8 cellular contexts compared by ENCODE assay signal in the genomic region with DNA sequence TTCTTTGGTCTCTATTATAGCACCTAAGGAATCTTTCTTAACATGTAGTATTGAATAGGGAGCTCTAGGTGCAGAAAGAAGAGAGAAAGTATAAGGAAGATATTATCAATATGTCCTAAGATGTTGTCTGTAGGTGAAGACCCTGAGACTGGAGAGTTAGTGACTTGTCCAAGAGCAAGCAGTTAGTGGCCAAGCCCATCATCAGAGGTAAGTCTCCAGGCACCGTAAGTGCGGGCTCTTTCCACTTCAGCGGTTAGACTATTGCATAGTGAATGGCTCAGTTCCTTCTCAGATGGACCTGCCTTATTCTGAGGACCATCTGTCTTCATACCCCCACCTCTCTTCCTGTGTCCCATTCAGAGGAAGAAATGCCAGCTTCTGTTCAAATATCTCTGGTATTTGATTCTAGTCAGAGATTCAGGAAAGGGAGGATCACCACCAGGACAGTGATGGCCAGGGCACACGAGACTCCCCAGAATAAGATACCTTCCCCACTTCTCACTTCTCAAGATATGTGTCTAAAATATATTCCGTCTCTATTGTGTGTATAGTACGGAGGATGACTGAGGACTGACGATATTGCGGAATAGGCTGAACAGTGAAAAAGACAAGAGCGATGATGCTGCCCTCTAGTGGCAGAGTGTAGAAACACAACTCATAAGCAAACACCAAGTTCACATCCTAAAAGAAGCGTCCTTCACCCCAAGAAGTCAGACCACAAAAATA. TPM values are rescaled to one million over a fixed set of nuclear protein-coding genes. Genes with fewer than 3 reads are reported as not detected.
DNase-seq lines count a peak whose midpoint lies in the region; ATAC-seq and TF ChIP-seq lines count a peak whose summit lies in the region.

No MANE protein-coding gene starts in this region.

- H3K9ac ChIP-seq in adipocyte (ENCODE audit: low read length): peak overlapping the region; percentile 47

- H3K27me3 ChIP-seq in adipocyte (replicated peaks; ENCODE audit: control insufficient read depth, insufficient read depth, low read length): no peaks in the 10 kb centered on the region

- TF ChIP-seq POLR2A in NB4 (IDR thresholded peaks at IDR 0.05; ENCODE audit: extremely low read depth, insufficient read length): no peak

- no peaks in the 10 kb centered on the region for H3K9me3 ChIP-seq in adipocyte (ENCODE audit: control insufficient read depth, low read length)

- no peak overlapping the region; the same call in 1 of the 2 replicates for H3K4me3 ChIP-seq in GM12865 (ENCODE audit: low read depth, low read length)
- H3K4me3 ChIP-seq in NB4 (ENCODE audit: low read depth, low read length): no peak overlapping the region
- peak overlapping the region; percentile 64 for H3K4me3 ChIP-seq in adipocyte (ENCODE audit: low read length)
- H3K4me3 ChIP-seq in retinal pigment epithelial cell (ENCODE audit: low read length): peak overlapping the region; percentile 23

- no peaks in the 10 kb centered on the region for H3K36me3 ChIP-seq in adipocyte (ENCODE audit: control insufficient read depth, insufficient read depth, low read length, severe bottlenecking)

- H3K4me1 ChIP-seq in adipocyte (ENCODE audit: control insufficient read depth, insufficient read depth, low read length): peaks cover 7% of the 10 kb centered on the region

- peak; percentile 75 for ATAC-seq in HG02571 (IDR thresholded peaks at IDR 0.05; ENCODE audit: unreplicated experiment)
- peak; percentile 95 for ATAC-seq in SK-N-SH treated with all-trans-retinoic acid at 6 μM for 48 hours
- peak; percentile 89 to 91 for ATAC-seq in left cardiac atrium

- intact Hi-C loops in left cardiac atrium (cut with DNase I): loop anchor here (2.0 to 10.0 kb wide), 5 partner anchors 125 to 759 kb away; no protein-coding TSS in a partner anchor

- peak; percentile 83 for DNase-seq in GM12865 (ENCODE audit: low read depth)
- peak; percentile 78 for DNase-seq in NB4 (ENCODE audit: low read depth)
- DNase-seq in adipocyte (ENCODE audit: low read depth): peak; percentile 90
- DNase-seq in left cardiac atrium: peak; percentile 30
- DNase-seq in retinal pigment epithelial cell (ENCODE audit: low read depth): no peak
- DNase-seq in amniotic stem cell (lab: John Stamatoyannopoulos, UW): no peak

- TF ChIP-seq CTCF in GM12865 (IDR thresholded peaks at IDR 0.05; ENCODE audit: insufficient read depth, low read depth, low read length, missing control alignments) (peak; percentile 71), NB4 (IDR thresholded peaks at IDR 0.05; ENCODE audit: low read depth, low read length) (peak; percentile 77), retinal pigment epithelial cell (conservative IDR thresholded peaks at IDR 0.05; ENCODE audit: low read depth, low read length) (peak; percentile 84)

TF ChIP-seq in SK-N-SH treated with all-trans-retinoic acid at 6 μM for 48 hours, 23 proteins besides CTCF, POLR2A, EP300 and RAD21:
- TF ChIP-seq SNAI2 (CRISPR knock-in tag; IDR thresholded peaks at IDR 0.05) (no peak), BACH2 (CRISPR knock-in tag; IDR thresholded peaks at IDR 0.05; ENCODE audit: borderline replicate concordance) (no peak), PPARA (CRISPR knock-in tag; IDR thresholded peaks at IDR 0.05; ENCODE audit: borderline replicate concordance) (no peak), ISL1 (CRISPR knock-in tag; IDR thresholded peaks at IDR 0.05) (no peak), TOX (CRISPR knock-in tag; IDR thresholded peaks at IDR 0.05; ENCODE audit: borderline replicate concordance) (no peak)
- TF ChIP-seq, protein P1, sequence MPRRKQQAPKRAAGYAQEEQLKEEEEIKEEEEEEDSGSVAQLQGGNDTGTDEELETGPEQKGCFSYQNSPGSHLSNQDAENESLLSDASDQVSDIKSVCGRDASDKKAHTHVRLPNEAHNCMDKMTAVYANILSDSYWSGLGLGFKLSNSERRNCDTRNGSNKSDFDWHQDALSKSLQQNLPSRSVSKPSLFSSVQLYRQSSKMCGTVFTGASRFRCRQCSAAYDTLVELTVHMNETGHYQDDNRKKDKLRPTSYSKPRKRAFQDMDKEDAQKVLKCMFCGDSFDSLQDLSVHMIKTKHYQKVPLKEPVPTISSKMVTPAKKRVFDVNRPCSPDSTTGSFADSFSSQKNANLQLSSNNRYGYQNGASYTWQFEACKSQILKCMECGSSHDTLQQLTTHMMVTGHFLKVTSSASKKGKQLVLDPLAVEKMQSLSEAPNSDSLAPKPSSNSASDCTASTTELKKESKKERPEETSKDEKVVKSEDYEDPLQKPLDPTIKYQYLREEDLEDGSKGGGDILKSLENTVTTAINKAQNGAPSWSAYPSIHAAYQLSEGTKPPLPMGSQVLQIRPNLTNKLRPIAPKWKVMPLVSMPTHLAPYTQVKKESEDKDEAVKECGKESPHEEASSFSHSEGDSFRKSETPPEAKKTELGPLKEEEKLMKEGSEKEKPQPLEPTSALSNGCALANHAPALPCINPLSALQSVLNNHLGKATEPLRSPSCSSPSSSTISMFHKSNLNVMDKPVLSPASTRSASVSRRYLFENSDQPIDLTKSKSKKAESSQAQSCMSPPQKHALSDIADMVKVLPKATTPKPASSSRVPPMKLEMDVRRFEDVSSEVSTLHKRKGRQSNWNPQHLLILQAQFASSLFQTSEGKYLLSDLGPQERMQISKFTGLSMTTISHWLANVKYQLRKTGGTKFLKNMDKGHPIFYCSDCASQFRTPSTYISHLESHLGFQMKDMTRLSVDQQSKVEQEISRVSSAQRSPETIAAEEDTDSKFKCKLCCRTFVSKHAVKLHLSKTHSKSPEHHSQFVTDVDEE (CRISPR knock-in tag; IDR thresholded peaks at IDR 0.05): no peak
TF ChIP-seq in SK-N-SH treated with all-trans-retinoic acid at 6 μM for 48 hours: peak in this region for 0.

RNA-seq across cellular contexts. Expression of a gene that starts 19.1 kb away (rescaled TPM):
- total RNA-seq in left cardiac atrium: not detected

Comparison
In these comparisons a context has a peak if more than half of its experiments do, and no peak if none do; other contexts are left out.
1. DNase-seq: peak in GM12865 (single experiment), NB4 (single experiment), adipocyte (single experiment) and left cardiac atrium (single experiment); none in retinal pigment epithelial cell (single experiment) and amniotic stem cell (single experiment).
2. H3K4me3 ChIP-seq: peak in adipocyte (single experiment) and retinal pigment epithelial cell (single experiment); none in GM12865 (single experiment) and NB4 (single experiment).
3. Peak in every context shown above with its lines, with median percentiles within 50 percentile points of each other: CTCF ChIP-seq and ATAC-seq.